ENCODE assay signal across 29 cellular contexts in the genomic region with DNA sequence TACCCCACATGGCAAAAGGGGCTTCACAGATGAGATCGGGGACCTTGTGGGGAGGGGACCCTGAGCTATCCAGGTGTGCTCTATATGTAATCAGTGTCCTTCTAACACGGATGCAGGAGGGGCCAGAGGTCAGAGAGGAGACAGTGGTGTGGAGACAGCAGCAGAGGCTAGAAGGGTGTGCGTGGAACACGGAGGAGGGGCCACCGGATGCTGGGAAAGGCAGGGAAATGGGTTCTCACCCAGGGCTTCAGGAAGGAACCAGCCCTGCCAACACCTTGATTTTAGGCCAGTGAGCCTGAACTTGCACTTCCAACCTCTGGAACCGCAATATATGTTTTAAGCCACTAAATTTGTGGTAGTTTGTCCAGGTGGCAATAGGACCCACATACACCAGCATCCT. TPM values are rescaled to one million over a fixed set of nuclear protein-coding genes. Genes with fewer than 3 reads are reported as not detected.
"Had no signal": no experiment of that assay in that cellular context is flagged by ENCODE, and none has a peak within 500 bp of the region (broad histone marks: within the 10 kb centered on the region; RNA-seq: fewer than 3 reads in every experiment).

No MANE protein-coding gene starts in this region.

- H3K27me3 ChIP-seq: ascending aorta, body of pancreas had no signal

- H3K4me3 Mint-ChIP-seq: activated B cell treated with CpG ODN at 0.5 μM for 24 hours; activated CD4-positive, alpha-beta T cell treated with anti-CD3 and anti-CD28 coated beads, Interleukin-2, amount 10 ng/mL, durations not matched to agents 24 days and 14 days; activated CD8-positive, alpha-beta memory T cell treated with anti-CD3 and anti-CD28 coated beads, Interleukin-2, amount 10 ng/mL, durations not matched to agents 7 days and 5 days; activated naive CD4-positive, alpha-beta T cell treated with anti-CD3 and anti-CD28 coated beads for 36 hours; activated naive CD8-positive, alpha-beta T cell treated with anti-CD3 and anti-CD28 coated beads, Interleukin-2, amount 10 ng/mL, durations not matched to agents 7 days and 5 days; activated T-cell treated with anti-CD3 and anti-CD28 coated beads, Interleukin-2, amount 50 U/mL, for 24 hours; central memory CD8-positive, alpha-beta T cell; T-helper 17 cell had no signal

- H3K4me1 ChIP-seq: ascending aorta had no signal

- H3K9ac ChIP-seq: KMS-11 had no signal

- H3K9me3 Mint-ChIP-seq: activated B cell treated with CpG ODN at 0.5 μM for 24 hours; activated CD4-positive, alpha-beta T cell treated with anti-CD3 and anti-CD28 coated beads, Interleukin-2, amount 10 ng/mL, durations not matched to agents 24 days and 14 days; activated naive CD4-positive, alpha-beta T cell treated with anti-CD3 and anti-CD28 coated beads for 36 hours; activated naive CD8-positive, alpha-beta T cell treated with anti-CD3 and anti-CD28 coated beads, Interleukin-2, amount 10 ng/mL, durations not matched to agents 7 days and 5 days; activated T-cell treated with anti-CD3 and anti-CD28 coated beads, Interleukin-2, amount 50 U/mL, for 24 hours; central memory CD8-positive, alpha-beta T cell had no signal

- ATAC-seq: activated CD8-positive, alpha-beta memory T cell treated with anti-CD3 and anti-CD28 coated beads, Interleukin-2, amount 10 ng/mL, durations not matched to agents 7 days and 5 days; body of pancreas; Panc1; T-helper 17 cell had no signal

- H3K4me1 Mint-ChIP-seq: activated B cell treated with CpG ODN at 0.5 μM for 24 hours; activated CD4-positive, alpha-beta T cell treated with anti-CD3 and anti-CD28 coated beads, Interleukin-2, amount 10 ng/mL, durations not matched to agents 24 days and 14 days; activated CD8-positive, alpha-beta memory T cell treated with anti-CD3 and anti-CD28 coated beads, Interleukin-2, amount 10 ng/mL, durations not matched to agents 7 days and 5 days; activated naive CD8-positive, alpha-beta T cell treated with anti-CD3 and anti-CD28 coated beads, Interleukin-2, amount 10 ng/mL, durations not matched to agents 7 days and 5 days; central memory CD8-positive, alpha-beta T cell had no signal

- H3K4me2 ChIP-seq: KMS-11 had no signal

- DNase-seq: activated B cell treated with CpG ODN at 0.5 μM for 24 hours; activated CD4-positive, alpha-beta T cell treated with anti-CD3 and anti-CD28 coated beads for 1 hour; activated CD4-positive, alpha-beta T cell treated with anti-CD3 and anti-CD28 coated beads, Interleukin-2, amount 10 ng/mL, durations not matched to agents 24 days and 14 days; activated CD4-positive, alpha-beta T cell treated with anti-CD3 and anti-CD28 coated beads, Interleukin-2, amount 50 U/mL, for 48 hours; activated CD8-positive, alpha-beta memory T cell treated with anti-CD3 and anti-CD28 coated beads, Interleukin-2, amount 10 ng/mL, durations not matched to agents 7 days and 5 days; activated gamma-delta T cell; activated naive CD4-positive, alpha-beta T cell treated with anti-CD3 and anti-CD28 coated beads for 36 hours; activated naive CD8-positive, alpha-beta T cell treated with anti-CD3 and anti-CD28 coated beads, Interleukin-2, amount 10 ng/mL, durations not matched to agents 7 days and 5 days; activated T-cell treated with anti-CD3 and anti-CD28 coated beads, Interleukin-2, amount 50 U/mL, for 24 hours; body of pancreas; NCI-H1092; NCI-H1417; NCI-H1694 treated with DMSO at 0.1 percent for 48 hours; NCI-H2029 treated with DMSO at 0.1 percent for 48 hours; NCI-H345; NCI-H510A; NCI-H526 treated with DMSO at 0.1 percent for 48 hours; NCI-H82; OCI-M1; RPMI8226; SHP77 treated with DMSO at 0.1 percent for 48 hours; T-helper 17 cell; T-helper 9 cell had no signal

- H3K4me3 ChIP-seq: ascending aorta, body of pancreas had no signal

- H3K9me3 ChIP-seq: ascending aorta, body of pancreas had no signal

- H3K27ac Mint-ChIP-seq: activated B cell treated with CpG ODN at 0.5 μM for 24 hours; activated CD4-positive, alpha-beta T cell treated with anti-CD3 and anti-CD28 coated beads, Interleukin-2, amount 10 ng/mL, durations not matched to agents 24 days and 14 days; activated CD8-positive, alpha-beta memory T cell treated with anti-CD3 and anti-CD28 coated beads, Interleukin-2, amount 10 ng/mL, durations not matched to agents 7 days and 5 days; activated naive CD4-positive, alpha-beta T cell treated with anti-CD3 and anti-CD28 coated beads for 36 hours; activated naive CD8-positive, alpha-beta T cell treated with anti-CD3 and anti-CD28 coated beads, Interleukin-2, amount 10 ng/mL, durations not matched to agents 7 days and 5 days; activated T-cell treated with anti-CD3 and anti-CD28 coated beads, Interleukin-2, amount 50 U/mL, for 24 hours; T-helper 17 cell had no signal

- H3K27ac ChIP-seq: ascending aorta, KMS-11 had no signal

RNA-seq across cellular contexts. Expression of gene SLC38A8, which starts 4.6 kb away (rescaled TPM):
- total RNA-seq: activated B cell treated with CpG ODN at 0.5 μM for 24 hours; activated CD4-positive, alpha-beta T cell treated with anti-CD3 and anti-CD28 coated beads, Interleukin-2, amount 10 ng/mL, durations not matched to agents 24 days and 14 days; activated CD8-positive, alpha-beta memory T cell treated with anti-CD3 and anti-CD28 coated beads, Interleukin-2, amount 10 ng/mL, durations not matched to agents 7 days and 5 days; activated naive CD4-positive, alpha-beta T cell treated with anti-CD3 and anti-CD28 coated beads for 36 hours; activated naive CD8-positive, alpha-beta T cell treated with anti-CD3 and anti-CD28 coated beads, Interleukin-2, amount 10 ng/mL, durations not matched to agents 7 days and 5 days; ascending aorta; body of pancreas; bronchial epithelial cell; MCF 10A; T-helper 17 cell had no signal
